11 cellular contexts compared by ENCODE assay signal in the genomic region with DNA sequence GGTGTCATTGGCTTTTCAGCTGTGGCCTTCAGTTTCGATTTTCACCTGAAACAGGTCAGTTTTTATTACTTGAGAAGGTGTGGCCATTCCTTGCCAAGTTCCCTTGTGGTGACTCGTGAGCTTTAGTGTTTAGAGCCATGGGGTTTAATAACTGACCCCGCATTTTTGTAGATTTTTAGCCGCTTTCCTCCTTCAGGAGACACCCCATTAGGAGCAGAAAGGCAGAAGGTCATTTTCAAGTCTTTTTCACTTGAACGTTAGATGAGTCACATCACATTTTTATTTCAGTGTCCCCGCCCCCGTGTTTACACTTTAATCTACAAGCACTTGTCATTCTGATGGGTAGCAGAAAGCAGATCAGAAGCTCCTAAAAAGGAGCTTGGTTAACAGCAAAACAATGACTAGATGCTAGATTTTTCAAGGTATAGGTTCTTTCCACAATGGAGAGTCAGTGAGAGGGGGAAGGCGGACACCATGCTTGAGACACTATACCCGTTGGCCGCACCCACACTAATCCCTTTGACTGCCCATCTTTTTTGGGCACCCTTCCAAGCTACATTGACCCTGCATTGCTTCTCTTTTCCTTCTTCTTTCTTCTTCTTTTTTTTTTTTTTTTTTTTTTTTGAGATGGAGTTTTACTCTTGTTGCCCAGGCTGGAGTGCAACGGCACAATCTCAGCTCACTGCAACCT.
DNase-seq lines count a peak whose midpoint lies in the region; ATAC-seq and TF ChIP-seq lines count a peak whose summit lies in the region.
"Had no signal": no experiment of that assay in that cellular context is flagged by ENCODE, and none has a peak within 500 bp of the region (broad histone marks: within the 10 kb centered on the region; RNA-seq: fewer than 3 reads in every experiment).

No MANE protein-coding gene starts in this region.

- H3K27me3 ChIP-seq in lower lobe of right lung (ENCODE audit: low read depth): no peaks in the 10 kb centered on the region

- peak overlapping the region; percentile 57 for H3K27ac Mint-ChIP-seq in MCF 10A (ENCODE audit: low read depth, unreplicated experiment)
- H3K27ac Mint-ChIP-seq: activated naive CD4-positive, alpha-beta T cell treated with anti-CD3 and anti-CD28 coated beads, Interleukin-2, amount 10 ng/mL, durations not matched to agents 7 days and 5 days had no signal

- no peak overlapping the region for H3K4me3 ChIP-seq in lower lobe of right lung

- TF ChIP-seq CTCF in MCF 10A (IDR thresholded peaks at IDR 0.05; ENCODE audit: unreplicated experiment) (no peak), lower lobe of right lung (IDR thresholded peaks at IDR 0.05) (no peak)

- H3K9me3 Mint-ChIP-seq in MCF 10A (ENCODE audit: unreplicated experiment): no peaks in the 10 kb centered on the region
- H3K9me3 Mint-ChIP-seq: activated naive CD4-positive, alpha-beta T cell treated with anti-CD3 and anti-CD28 coated beads, Interleukin-2, amount 10 ng/mL, durations not matched to agents 7 days and 5 days had no signal

- H3K27ac ChIP-seq in lower lobe of right lung: peak overlapping the region; percentile 42

- no TSS peak for BruUV-seq in MCF 10A (replicated peaks; lab: Mats Ljungman, UMichigan)

- peak; percentile 33 to 43 for ATAC-seq in lower lobe of right lung
- ATAC-seq in HG03135 (IDR thresholded peaks at IDR 0.05; ENCODE audit: unreplicated experiment): no peak

- H3K4me1 Mint-ChIP-seq in MCF 10A (ENCODE audit: insufficient read depth, unreplicated experiment): peaks cover 25% of the 10 kb centered on the region
- H3K4me1 Mint-ChIP-seq: activated naive CD4-positive, alpha-beta T cell treated with anti-CD3 and anti-CD28 coated beads, Interleukin-2, amount 10 ng/mL, durations not matched to agents 7 days and 5 days had no signal

- peaks cover 57% of the 10 kb centered on the region for H3K4me1 ChIP-seq in lower lobe of right lung

- H3K27me3 Mint-ChIP-seq in MCF 10A (ENCODE audit: insufficient read depth, unreplicated experiment): no peaks in the 10 kb centered on the region
- H3K27me3 Mint-ChIP-seq: activated naive CD4-positive, alpha-beta T cell treated with anti-CD3 and anti-CD28 coated beads, Interleukin-2, amount 10 ng/mL, durations not matched to agents 7 days and 5 days had no signal

- intact Hi-C loops in MCF 10A (cut with micrococcal nuclease): no loop called here
- intact Hi-C loops in lower lobe of right lung (cut with DNase I): no loop called here
- intact Hi-C loops in head of caudate nucleus (cut with DNase I): no loop called here

- peaks cover 79% of the 10 kb centered on the region for H3K36me3 Mint-ChIP-seq in MCF 10A (ENCODE audit: insufficient read depth, unreplicated experiment)

- POLR2A ChIA-PET in MCF 10A (lab: Yijun Ruan, JAX): interaction anchor here (0.6 to 3.2 kb wide), 7 partner anchors 8 to 218 kb away, joined by 3 to 14 read pairs (median 3); no protein-coding TSS in a partner anchor

- no peaks in the 10 kb centered on the region for H3K9me3 ChIP-seq in lower lobe of right lung

- H3K4me3 Mint-ChIP-seq in MCF 10A (ENCODE audit: unreplicated experiment): no peak overlapping the region
- H3K4me3 Mint-ChIP-seq: activated naive CD4-positive, alpha-beta T cell treated with anti-CD3 and anti-CD28 coated beads, Interleukin-2, amount 10 ng/mL, durations not matched to agents 7 days and 5 days had no signal

- CTCF ChIA-PET in MCF 10A (lab: Yijun Ruan, JAX): interaction anchor here (0.5 to 3.9 kb wide), 10 partner anchors 15 to 670 kb away, joined by 3 to 18 read pairs (median 3); no protein-coding TSS in a partner anchor

- H3K36me3 ChIP-seq in lower lobe of right lung: peaks cover 36% of the 10 kb centered on the region

- peak; percentile 39 for DNase-seq in AG08396 (ENCODE audit: low spot score)
- peak; percentile 65 for DNase-seq in LoVo (ENCODE audit: low spot score)
- DNase-seq in MCF 10A (ENCODE audit: unreplicated experiment): peak; percentile 62
- no peak for DNase-seq in lower lobe of right lung
- no peak for DNase-seq in NCI-H1048 (lab: John Stamatoyannopoulos, UW)
- no peak for DNase-seq in head of caudate nucleus
- no peak for DNase-seq in effector CD8-positive, alpha-beta T cell (lab: John Stamatoyannopoulos, UW)
- DNase-seq: activated naive CD4-positive, alpha-beta T cell treated with anti-CD3 and anti-CD28 coated beads, Interleukin-2, amount 10 ng/mL, durations not matched to agents 7 days and 5 days; RPMI8226; stimulated activated CD8-positive, alpha-beta memory T cell treated with anti-CD3 and anti-CD28 coated beads, Interleukin-4, amount 100 ng/mL, for 48 hours had no signal

Comparison
In these comparisons a context has a peak if more than half of its experiments do, and no peak if none do; other contexts are left out.
1. DNase-seq: peak in AG08396 (single experiment), LoVo (single experiment) and MCF 10A (single experiment); none in lower lobe of right lung (single experiment), NCI-H1048 (single experiment), head of caudate nucleus (0 of 42) and effector CD8-positive, alpha-beta T cell (single experiment).